In genomic region chr12:49619286-49619685, GRCh38 we compare ENCODE assay signal across 33 cellular contexts. TPM values are rescaled to one million over a fixed set of nuclear protein-coding genes. Genes with fewer than 3 reads are reported as not detected.
DNase-seq lines count a peak whose midpoint lies in the region; ATAC-seq, FAIRE-seq and TF ChIP-seq lines count a peak whose summit lies in the region.
"Had no signal": no experiment of that assay in that cellular context is flagged by ENCODE, and none has a peak within 500 bp of the region (broad histone marks: within the 10 kb centered on the region; RNA-seq: fewer than 3 reads in every experiment).

No MANE protein-coding gene starts in this region.

- BruUV-seq in Calu3 (replicated peaks; lab: Mats Ljungman, UMichigan) = no TSS peak

- CTCF ChIA-PET in Calu3 (lab: Charles Lee) = interaction anchor here (0.5 to 0.6 kb wide), 2 partner anchors 134 to 417 kb away, joined by 4 to 10 read pairs; no protein-coding TSS in a partner anchor

- H3K4me3 Mint-ChIP-seq in Calu3 (ENCODE audit: low read depth, unreplicated experiment) = no peak overlapping the region
- H3K4me3 Mint-ChIP-seq in effector memory CD8-positive, alpha-beta T cell = no peak overlapping the region
- H3K4me3 Mint-ChIP-seq: activated CD4-positive, alpha-beta T cell treated with anti-CD3 and anti-CD28 coated beads, Interleukin-2, amount 10 ng/mL, durations not matched to agents 24 days and 14 days; activated naive CD8-positive, alpha-beta T cell; CD8-positive, alpha-beta T cell; HFFc6; T-cell had no signal

- H3K4me3 ChIP-seq in bronchial epithelial cell (ENCODE audit: low read depth, low read length) = no peak overlapping the region
- H3K4me3 ChIP-seq: breast epithelium, tibial artery had no signal

- DNase-seq in Calu3 (no peak), HCEC 1CT (peak; percentile 11), bronchial epithelial cell (ENCODE audit: low read depth) (peak; percentile 65), islet precursor cell (peak; percentile 18), germinal center (ENCODE audit: low spot score) (no peak), EL (no peak)
- DNase-seq in effector memory CD8-positive, alpha-beta T cell = no peak
- DNase-seq: ACHN; activated CD4-positive, alpha-beta T cell treated with anti-CD3 and anti-CD28 coated beads, Interleukin-2, amount 10 ng/mL, durations not matched to agents 24 days and 14 days; activated CD8-positive, alpha-beta memory T cell treated with anti-CD3 and anti-CD28 coated beads for 24 hours; activated T-cell treated with anti-CD3 and anti-CD28 coated beads for 4 hours; anterior cingulate cortex; BE2C; CD8-positive, alpha-beta T cell; GDM1; head of caudate nucleus; HFFc6; kidney glomerular epithelial cell; midbrain; MM.1S; naive B cell; NCI-H1105 treated with DMSO at 0.1 percent for 48 hours; NCI-H187 treated with DMSO at 0.1 percent for 48 hours; NCI-H2227 treated with DMSO at 0.1 percent for 48 hours; stimulated activated CD4-positive, alpha-beta T cell treated with anti-CD3 and anti-CD28 coated beads, Interleukin-12 subunit alpha, Interleukin-12 subunit beta, amount 100 ng/mL, for 4 hours; stimulated activated CD4-positive, alpha-beta T cell treated with anti-CD3 and anti-CD28 coated beads, Interleukin-2, amount 100 ng/mL, for 48 hours; T-cell; tibial artery had no signal

- TF ChIP-seq CTCF in Calu3 (IDR thresholded peaks at IDR 0.05; ENCODE audit: unreplicated experiment) (no peak), bronchial epithelial cell (IDR thresholded peaks at IDR 0.05; ENCODE audit: insufficient read depth, low read length, severe bottlenecking) (no peak)

- no peaks in the 10 kb centered on the region for H3K36me3 ChIP-seq in bronchial epithelial cell (ENCODE audit: control insufficient read depth, insufficient read depth, low read length)
- H3K36me3 ChIP-seq: BE2C, breast epithelium, tibial artery had no signal

- H3K27me3 ChIP-seq in bronchial epithelial cell (ENCODE audit: control insufficient read depth, insufficient read depth, low read length) = no peaks in the 10 kb centered on the region
- H3K27me3 ChIP-seq: BE2C, breast epithelium, tibial artery had no signal

- intact Hi-C loops in Calu3 (cut with micrococcal nuclease; ENCODE audit: unreplicated experiment) = no loop called here

- no peak for ATAC-seq in effector memory CD8-positive, alpha-beta T cell (replicated peaks)
- ATAC-seq: CD8-positive, alpha-beta T cell; sciatic nerve; T-cell had no signal

- peaks cover 28% of the 10 kb centered on the region for H3K4me1 Mint-ChIP-seq in Calu3 (ENCODE audit: low read depth, unreplicated experiment)
- peaks cover 12 to 23% of the 10 kb centered on the region in 2 donors for H3K4me1 Mint-ChIP-seq in effector memory CD8-positive, alpha-beta T cell (ENCODE audit: low read depth in 2 of 2)

- H3K27me3 Mint-ChIP-seq in Calu3 (ENCODE audit: unreplicated experiment) = no peaks in the 10 kb centered on the region
- H3K27me3 Mint-ChIP-seq in effector memory CD8-positive, alpha-beta T cell = peaks cover 12 to 17% of the 10 kb centered on the region in 2 donors
- H3K27me3 Mint-ChIP-seq: activated naive CD8-positive, alpha-beta T cell had no signal

- H3K27ac Mint-ChIP-seq in Calu3 (ENCODE audit: unreplicated experiment) = peak overlapping the region; percentile 38
- no peak overlapping the region for H3K27ac Mint-ChIP-seq in effector memory CD8-positive, alpha-beta T cell
- H3K27ac Mint-ChIP-seq: activated CD4-positive, alpha-beta T cell treated with anti-CD3 and anti-CD28 coated beads, Interleukin-2, amount 10 ng/mL, durations not matched to agents 24 days and 14 days; activated naive CD8-positive, alpha-beta T cell; CD8-positive, alpha-beta T cell; HFFc6; progenitor cell of endocrine pancreas; T-cell had no signal

- no peak for FAIRE-seq in bronchial epithelial cell (lab: Jason Lieb, UNC)

- no peaks in the 10 kb centered on the region for H3K9me3 Mint-ChIP-seq in Calu3 (ENCODE audit: low read depth, unreplicated experiment)
- H3K9me3 Mint-ChIP-seq in effector memory CD8-positive, alpha-beta T cell = no peaks in the 10 kb centered on the region
- H3K9me3 Mint-ChIP-seq: activated CD4-positive, alpha-beta T cell treated with anti-CD3 and anti-CD28 coated beads, Interleukin-2, amount 10 ng/mL, durations not matched to agents 24 days and 14 days; CD8-positive, alpha-beta T cell; naive B cell; T-cell had no signal

- peaks cover 18% of the 10 kb centered on the region for H3K36me3 Mint-ChIP-seq in Calu3 (ENCODE audit: insufficient read depth, unreplicated experiment)
- H3K36me3 Mint-ChIP-seq in effector memory CD8-positive, alpha-beta T cell (ENCODE audit: insufficient read depth) = peaks cover 11% of the 10 kb centered on the region
- H3K36me3 Mint-ChIP-seq: activated naive CD8-positive, alpha-beta T cell; CD8-positive, alpha-beta T cell; naive B cell; T-cell had no signal

RNA-seq across cellular contexts. Expression of gene PRPF40B, which starts 4.1 kb away (rescaled TPM):
- total RNA-seq in Calu3 (2022) (21.7 and 22.2 TPM in 2 replicates), bronchial epithelial cell (16.3 and 21.4 TPM in 2 replicates)

RNA-seq across cellular contexts. Expression of gene FAM186B, which starts 13.8 kb away (rescaled TPM):
- total RNA-seq in Calu3 (2022) (0.29 and 0.47 TPM in 2 replicates), bronchial epithelial cell (0.13 and 0.26 TPM in 2 replicates)
- total RNA-seq: epithelial cell of proximal tubule had no signal

RNA-seq across cellular contexts. Expression of gene MCRS1, which starts 51.3 kb away (rescaled TPM):
- 38.0 and 38.7 TPM in 2 replicates for total RNA-seq in Calu3 (2022)
- total RNA-seq in bronchial epithelial cell = 62.7 and 64.6 TPM in 2 replicates

Comparison
In these comparisons a context has a peak if more than half of its experiments do, and no peak if none do; other contexts are left out.
1. DNase-seq: peak in HCEC 1CT (single experiment), bronchial epithelial cell (single experiment) and islet precursor cell (single experiment); none in Calu3 (single experiment), germinal center (single experiment), effector memory CD8-positive, alpha-beta T cell (0 of 3) and EL (single experiment).